In genomic region chrX:87583679-87584078, GRCh38 we compare ENCODE assay signal across 9 cellular contexts.
DNase-seq lines count a peak whose midpoint lies in the region; ATAC-seq and TF ChIP-seq lines count a peak whose summit lies in the region.
"Had no signal": no experiment of that assay in that cellular context is flagged by ENCODE, and none has a peak within 500 bp of the region (broad histone marks: within the 10 kb centered on the region; RNA-seq: fewer than 3 reads in every experiment).

No MANE protein-coding gene starts in this region.

- H3K4me3 Mint-ChIP-seq in brain = no peak overlapping the region

- H3K56ac ChIP-seq in mesendoderm (ENCODE audit: low read length) = no peak overlapping the region

- peaks cover 3% of the 10 kb centered on the region for H3K27me3 Mint-ChIP-seq in brain

- H4K8ac ChIP-seq in mesendoderm (ENCODE audit: low read depth, low read length) = no peak overlapping the region

- H4K5ac ChIP-seq in mesendoderm (ENCODE audit: low read length) = no peak overlapping the region

- no peak for TF ChIP-seq EP300 in Ishikawa (IDR thresholded peaks at IDR 0.05; ENCODE audit: borderline replicate concordance)

- no peaks in the 10 kb centered on the region for H3K79me1 ChIP-seq in mesendoderm (ENCODE audit: low read length)

- TF ChIP-seq CTCF in GM12873 (IDR thresholded peaks at IDR 0.05; ENCODE audit: insufficient read depth, low read depth, low read length, missing control alignments) (peak; percentile 74), brain (conservative IDR thresholded peaks at IDR 0.05) (peak; percentile 21 to 59)

- H3K79me2 ChIP-seq in mesendoderm (ENCODE audit: control insufficient read depth, insufficient read depth, low read length) = no peaks in the 10 kb centered on the region

- H3K27me3 ChIP-seq in mesendoderm (ENCODE audit: insufficient read depth, low read length, poor library complexity) = no peaks in the 10 kb centered on the region

- H3K18ac ChIP-seq in mesendoderm (ENCODE audit: low read length) = no peak overlapping the region

- H3K9me3 Mint-ChIP-seq in brain = peaks cover 0 to 3% (median 0%) of the 10 kb centered on the region in 5 experiments

- no peak overlapping the region for H3K4me2 ChIP-seq in mesendoderm (ENCODE audit: low read length)

- H3K27ac ChIP-seq in mesendoderm (ENCODE audit: low read depth, low read length) = no peak overlapping the region
- H3K27ac ChIP-seq: HL-60 had no signal

- no peak overlapping the region for H2BK15ac ChIP-seq in mesendoderm (replicated peaks; ENCODE audit: low read depth)

- no peaks in the 10 kb centered on the region for H3K4me1 ChIP-seq in mesendoderm (ENCODE audit: control insufficient read depth, low read depth, low read length)

- H3K23ac ChIP-seq in mesendoderm (ENCODE audit: low read length) = no peak overlapping the region

- no peak overlapping the region for H3K27ac Mint-ChIP-seq in brain

- peak; percentile 62 for DNase-seq in mesendoderm
- no peak for DNase-seq in nucleus accumbens (lab: John Stamatoyannopoulos, UW)
- no peak for DNase-seq in MV-4-11 (lab: John Stamatoyannopoulos, UW)
- no peak for DNase-seq in ureter (ENCODE audit: low spot score)

- TF ChIP-seq RAD21 in Ishikawa (IDR thresholded peaks at IDR 0.05; ENCODE audit: low read depth) = peak; percentile 34; the same call in 1 of the 2 replicates

- H3K36me3 Mint-ChIP-seq in brain = no peaks in the 10 kb centered on the region

- no peak overlapping the region for H2BK5ac ChIP-seq in mesendoderm (ENCODE audit: low read length)

- ATAC-seq in HG02938 (IDR thresholded peaks at IDR 0.05; ENCODE audit: unreplicated experiment) = no peak

- no CpG with 5 or more reads among the region's 1 CpG for WGBS in mesendoderm (ENCODE audit: extremely low coverage, insufficient coverage, low lambda C conversion rate)

- no peak overlapping the region for H2AK5ac ChIP-seq in mesendoderm (ENCODE audit: low read length)

- no peaks in the 10 kb centered on the region for H3K4me1 Mint-ChIP-seq in brain

- H3K36me3 ChIP-seq in mesendoderm (ENCODE audit: control insufficient read depth, insufficient read depth, low read length) = no peaks in the 10 kb centered on the region

- no peak overlapping the region for H3K4ac ChIP-seq in mesendoderm (ENCODE audit: low read depth, low read length)

- no peak overlapping the region for H3K4me3 ChIP-seq in mesendoderm (ENCODE audit: low read length)

- H3K9ac ChIP-seq in mesendoderm (ENCODE audit: low read length) = no peak overlapping the region

- no peak overlapping the region for H2BK120ac ChIP-seq in mesendoderm (ENCODE audit: low read depth, low read length)

TF ChIP-seq in Ishikawa, 13 proteins besides CTCF, POLR2A, EP300 and RAD21:
- TF ChIP-seq CREB1 (IDR thresholded peaks at IDR 0.05; ENCODE audit: low read depth) (no peak), TAF1 (IDR thresholded peaks at IDR 0.05; ENCODE audit: low read depth) (no peak), REST (IDR thresholded peaks at IDR 0.05; ENCODE audit: low read depth) (no peak), FOXM1 (IDR thresholded peaks at IDR 0.05; ENCODE audit: borderline replicate concordance, low read depth) (no peak), ZBTB7A (IDR thresholded peaks at IDR 0.05; ENCODE audit: low read depth) (no peak), TEAD4 (IDR thresholded peaks at IDR 0.05) (no peak), CEBPB (IDR thresholded peaks at IDR 0.05) (no peak), EGR1 (IDR thresholded peaks at IDR 0.05) (no peak), MAX (IDR thresholded peaks at IDR 0.05) (no peak), NFIC (IDR thresholded peaks at IDR 0.05) (no peak), TCF12 (IDR thresholded peaks at IDR 0.05; ENCODE audit: low read depth) (no peak), YY1 (IDR thresholded peaks at IDR 0.05; ENCODE audit: low read depth) (no peak)
